27 cellular contexts compared by ENCODE assay signal in genomic region chr3:79572930-79573329, GRCh38.
"Had no signal": no experiment of that assay in that cellular context is flagged by ENCODE, and none has a peak within 500 bp of the region (broad histone marks: within the 10 kb centered on the region; RNA-seq: fewer than 3 reads in every experiment).

No MANE protein-coding gene starts in this region.

- FAIRE-seq: urothelium cell line had no signal

- DNase-seq: stimulated activated CD4-positive, alpha-beta T cell treated with anti-CD3 and anti-CD28 coated beads, Interleukin-2, amount 100 ng/mL, for 48 hours; stimulated activated CD4-positive, alpha-beta T cell treated with anti-CD3 and anti-CD28 coated beads, Interleukin-4, amount 100 ng/mL, for 1 hour; stimulated activated CD4-positive, alpha-beta T cell treated with anti-CD3 and anti-CD28 coated beads, Interleukin-4, amount 100 ng/mL, for 24 hours; stimulated activated CD4-positive, alpha-beta T cell treated with anti-CD3 and anti-CD28 coated beads, Interleukin-4, amount 100 ng/mL, for 4 hours; stimulated activated CD8-positive, alpha-beta memory T cell treated with anti-CD3 and anti-CD28 coated beads, Interleukin-4, amount 100 ng/mL, for 48 hours; stimulated activated naive B cell treated with anti-CD40 and anti-IgM and Interleukin-4, amounts not matched to agents 10 μg/mL and 1 μg/mL and 100 μg/mL, for 72 hours; stimulated activated naive CD4-positive, alpha-beta T cell; stimulated activated naive CD4-positive, alpha-beta T cell treated with Interleukin-2 at 50 U/mL for 16 hours; stimulated activated naive CD8-positive, alpha-beta T cell treated with anti-CD3 and anti-CD28 coated beads, Interleukin-15, amount 100 ng/mL, for 72 hours; stimulated activated naive CD8-positive, alpha-beta T cell treated with anti-CD3 and anti-CD28 coated beads, Interleukin-15, Interleukin-2, amounts not matched to agents 100 U/mL and 50 U/mL, for 24 hours; stomach; substantia nigra; testis; thyroid gland; tibial artery; transverse colon; trophoblast cell; upper lobe of left lung; upper lobe of right lung; uterus had no signal

- H3K4me1 ChIP-seq: stomach, suprapubic skin, testis, thyroid gland, tibial artery, tibial nerve, transverse colon, upper lobe of left lung, upper lobe of right lung, uterus, vagina had no signal

- ATAC-seq: stimulated activated effector memory CD8-positive, alpha-beta T cell treated with anti-CD3 and anti-CD28 coated beads, Interleukin-12 subunit alpha, Interleukin-12 subunit beta, amount 100 ng/mL, for 72 hours; stimulated activated memory B cell treated with anti-CD40 and anti-IgM and Interleukin-4, amounts not matched to agents 10 μg/mL and 1 μg/mL and 100 μg/mL, for 72 hours; stimulated activated naive B cell treated with anti-CD40 and anti-IgM and Interleukin-4, amounts not matched to agents 10 μg/mL and 1 μg/mL and 100 μg/mL, for 72 hours; stimulated activated naive CD8-positive, alpha-beta T cell treated with anti-CD3 and anti-CD28 coated beads, Interleukin-15, amount 100 ng/mL, for 72 hours; stimulated activated naive CD8-positive, alpha-beta T cell treated with anti-CD3 and anti-CD28 coated beads, Interleukin-15, Interleukin-2, amounts not matched to agents 100 U/mL and 50 U/mL, for 24 hours; upper lobe of right lung had no signal

- H3K4me3 ChIP-seq: stomach, suprapubic skin, testis, thoracic aorta, thyroid gland, tibial artery, tibial nerve, transverse colon, upper lobe of left lung, upper lobe of right lung, uterus, vagina had no signal

- H3K36me3 ChIP-seq: stomach, suprapubic skin, thoracic aorta, thyroid gland, tibial artery, tibial nerve, transverse colon, upper lobe of left lung, upper lobe of right lung, uterus, vagina had no signal

- H3K27me3 ChIP-seq: stomach, suprapubic skin, testis, thyroid gland, tibial artery, tibial nerve, transverse colon, upper lobe of left lung, upper lobe of right lung, uterus, vagina had no signal

- H3K27ac ChIP-seq: stomach, suprapubic skin, testis, thoracic aorta, thyroid gland, tibial artery, tibial nerve, transverse colon, upper lobe of left lung, upper lobe of right lung, uterus, vagina had no signal

- H3K9me3 ChIP-seq: stomach, suprapubic skin, testis, thoracic aorta, thyroid gland, tibial artery, tibial nerve, transverse colon, upper lobe of left lung, upper lobe of right lung, uterus, vagina had no signal
